Comparison of ENCODE assay signal across 17 cellular contexts in the genomic region with DNA sequence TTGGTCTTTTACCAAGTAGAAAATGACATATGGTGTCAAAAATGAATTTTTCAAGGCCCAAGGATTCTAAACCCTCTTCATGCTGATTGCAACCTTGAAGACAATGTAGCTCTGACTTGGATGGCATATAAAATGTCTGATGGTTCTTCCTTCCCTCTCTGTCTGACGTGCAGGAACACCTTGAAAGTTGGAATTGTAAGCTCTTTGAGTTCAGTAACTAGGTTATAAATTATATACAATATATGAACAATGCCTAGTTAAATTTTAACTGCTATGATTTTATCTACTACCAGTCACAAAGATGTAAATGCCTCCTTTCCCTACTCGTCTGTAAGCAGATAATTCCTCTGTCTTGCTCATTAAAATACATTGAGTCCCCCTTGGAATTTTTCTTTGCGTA.
DNase-seq lines count a peak whose midpoint lies in the region; ATAC-seq and TF ChIP-seq lines count a peak whose summit lies in the region.
"Had no signal": no experiment of that assay in that cellular context is flagged by ENCODE, and none has a peak within 500 bp of the region (broad histone marks: within the 10 kb centered on the region; RNA-seq: fewer than 3 reads in every experiment).

No MANE protein-coding gene starts in this region.

- TF ChIP-seq CTCF in IMR-90 (conservative IDR thresholded peaks at IDR 0.05; ENCODE audit: low read depth, low read length): no peak
- TF ChIP-seq CTCF in nephron (IDR thresholded peaks at IDR 0.05; ENCODE audit: unreplicated experiment in 3 of 3): no peak
- no peak for TF ChIP-seq CTCF in type B pancreatic cell (conservative IDR thresholded peaks at IDR 0.05)
- TF ChIP-seq CTCF in dorsolateral prefrontal cortex (IDR thresholded peaks at IDR 0.05 in 54 of 56, conservative IDR thresholded peaks at IDR 0.05 in 2 of 56; ENCODE audit: low read depth in 1 of 56, partially characterized antibody in 56 of 56): no peak

- H2AFZ ChIP-seq in ACC112 (ENCODE audit: low read length, unreplicated experiment) (peak overlapping the region; percentile 35), IMR-90 (replicated peaks; ENCODE audit: low read length, poor library complexity) (no peak overlapping the region)

- no peak overlapping the region for H2AK9ac ChIP-seq in IMR-90 (replicated peaks; ENCODE audit: low read depth, low read length, poor library complexity)

- H3K27ac Mint-ChIP-seq in nephron (peak overlapping the region in 2 of 3 experiments; percentile 54 to 86), type B pancreatic cell (no peak overlapping the region)
- H3K27ac Mint-ChIP-seq: CD4-positive, CD25-positive, alpha-beta regulatory T cell had no signal

- H3K36me3 Mint-ChIP-seq in nephron (ENCODE audit: low read depth) (no peaks in the 10 kb centered on the region), type B pancreatic cell (no peaks in the 10 kb centered on the region)
- H3K36me3 Mint-ChIP-seq: CD4-positive, CD25-positive, alpha-beta regulatory T cell had no signal

- no peak overlapping the region for H3K4ac ChIP-seq in IMR-90 (ENCODE audit: low read depth, low read length)

- POLR2A ChIA-PET in IMR-90 (lab: Charles Lee; ENCODE audit: unreplicated experiment): no interaction called here

- no peak overlapping the region for H3K4me3 ChIP-seq in ACC112 (ENCODE audit: low read depth, low read length)
- H3K4me3 ChIP-seq in IMR-90 (ENCODE audit: insufficient read depth, low read depth, low read length): no peak overlapping the region
- H3K4me3 ChIP-seq in dorsolateral prefrontal cortex: no peak overlapping the region
- H3K4me3 ChIP-seq: A549 had no signal

- H3K4me2 ChIP-seq in IMR-90 (ENCODE audit: low read depth, low read length): no peak overlapping the region
- H3K4me2 ChIP-seq: A549 had no signal

- no peak overlapping the region for H4K91ac ChIP-seq in IMR-90 (ENCODE audit: insufficient read depth, low read depth, low read length)

- dilution Hi-C loops in IMR-90 (cut with HindIII; ENCODE audit: low sequenced_read_pairs, unreplicated experiment): no loop called here

- H2BK120ac ChIP-seq in IMR-90 (ENCODE audit: low read depth, low read length): peak overlapping the region; percentile 14; the same call in 1 of the 2 replicates

- CTCF ChIA-PET in IMR-90 (lab: Yijun Ruan, JAX): no interaction called here

- H3K9me3 Mint-ChIP-seq in nephron: peaks cover 6% of the 10 kb centered on the region
- no peaks in the 10 kb centered on the region for H3K9me3 Mint-ChIP-seq in type B pancreatic cell

- H4K5ac ChIP-seq in IMR-90 (ENCODE audit: low read depth, low read length): peak overlapping the region; percentile 16; the same call in 1 of the 2 replicates

- peak overlapping the region; percentile 13 for H3K18ac ChIP-seq in IMR-90 (ENCODE audit: low read depth, low read length)

- ATAC-seq in IMR-90 (ENCODE audit: low read depth): no peak
- ATAC-seq: A549 had no signal

- H2BK15ac ChIP-seq in IMR-90 (ENCODE audit: low read depth, low read length): no peak overlapping the region

- H2BK5ac ChIP-seq in IMR-90 (ENCODE audit: low read depth, low read length, poor library complexity, severe bottlenecking): peak overlapping the region; percentile 51

- H4K20me1 ChIP-seq in IMR-90 (ENCODE audit: insufficient read depth, low read length): no peaks in the 10 kb centered on the region

- H3K79me2 ChIP-seq in ACC112 (ENCODE audit: control insufficient read depth, insufficient read depth, low read length, unreplicated experiment): no peaks in the 10 kb centered on the region

- TF ChIP-seq RAD21 in IMR-90 (IDR thresholded peaks at IDR 0.05; ENCODE audit: low read length): no peak

- H3K27me3 Mint-ChIP-seq in nephron (ENCODE audit: low read depth) (no peaks in the 10 kb centered on the region), type B pancreatic cell (no peaks in the 10 kb centered on the region)
- H3K27me3 Mint-ChIP-seq: CD4-positive, CD25-positive, alpha-beta regulatory T cell had no signal

- H3K9ac ChIP-seq in IMR-90 (ENCODE audit: low read depth, low read length): no peak overlapping the region

- H3K4me3 Mint-ChIP-seq in nephron (no peak overlapping the region), type B pancreatic cell (no peak overlapping the region)
- H3K4me3 Mint-ChIP-seq: CD4-positive, CD25-positive, alpha-beta regulatory T cell had no signal

- peak overlapping the region; percentile 75; the same call in 1 of the 2 replicates for H2BK20ac ChIP-seq in IMR-90 (ENCODE audit: low read depth, low read length)

- H3K9me1 ChIP-seq in IMR-90 (ENCODE audit: insufficient read depth, low read length): peaks cover 4% of the 10 kb centered on the region; the same call in 1 of the 2 replicates

- H3K4me1 ChIP-seq in ACC112 (ENCODE audit: control insufficient read depth, insufficient read depth, low read length, unreplicated experiment) (peaks cover 16% of the 10 kb centered on the region), IMR-90 (ENCODE audit: control insufficient read depth, insufficient read depth, low read length) (peaks cover 5% of the 10 kb centered on the region)

- no peaks in the 10 kb centered on the region for H3K36me3 ChIP-seq in ACC112 (ENCODE audit: insufficient read depth, low read length)
- no peaks in the 10 kb centered on the region for H3K36me3 ChIP-seq in IMR-90 (ENCODE audit: control insufficient read depth, insufficient read depth, low read length)

- no peaks in the 10 kb centered on the region for H3K79me1 ChIP-seq in IMR-90 (ENCODE audit: low read depth in 1 of 2, low read length in 2 of 2)

- in situ Hi-C loops in IMR-90 (cut with MboI; ENCODE audit: low sequenced_read_pairs): no loop called here

- H3K4me1 Mint-ChIP-seq in nephron (peaks cover 13% of the 10 kb centered on the region), type B pancreatic cell (ENCODE audit: unreplicated experiment) (peaks cover 10% of the 10 kb centered on the region)
- H3K4me1 Mint-ChIP-seq: CD4-positive, CD25-positive, alpha-beta regulatory T cell had no signal

- H3K56ac ChIP-seq in IMR-90 (ENCODE audit: extremely low read depth, insufficient read depth, low read length): no peak overlapping the region

- H2AK5ac ChIP-seq in IMR-90 (ENCODE audit: low read depth, low read length): no peak overlapping the region

- H3K27me3 ChIP-seq in ACC112 (ENCODE audit: insufficient read depth, low read length): no peaks in the 10 kb centered on the region
- H3K27me3 ChIP-seq in IMR-90 (ENCODE audit: control insufficient read depth, insufficient read depth, low read length): no peaks in the 10 kb centered on the region
- H3K27me3 ChIP-seq in dorsolateral prefrontal cortex: no peaks in the 10 kb centered on the region

- TF ChIP-seq POLR2A in IMR-90 (IDR thresholded peaks at IDR 0.05; ENCODE audit: low read depth, low read length): no peak

- DNase-seq in IMR-90 (no peak), epithelial cell of prostate (ENCODE audit: low read depth, low spot score) (no peak), NCI-H1417 (lab: John Stamatoyannopoulos, UW) (no peak), type B pancreatic cell (ENCODE audit: extremely low spot score, unreplicated experiment) (no peak), dorsolateral prefrontal cortex (no peak)
- DNase-seq: CD4-positive, CD25-positive, alpha-beta regulatory T cell; GOT3; KG1; NCI-H1694 treated with DMSO at 0.1 percent for 48 hours; NCI-H2081 treated with DMSO at 0.1 percent for 48 hours; NCI-H2171 treated with DMSO at 0.1 percent for 48 hours; NCI-H446; NCI-H526 had no signal

- peak overlapping the region in 1 of 2 experiments; percentile 66; a peak in 2 of 4 replicates for H4K8ac ChIP-seq in IMR-90 (ENCODE audit: low read depth in 2 of 2, low read length in 2 of 2)

- no TSS peak for BruUV-seq in IMR-90 (replicated peaks; lab: Mats Ljungman, UMichigan)

- no peak overlapping the region for H3K23ac ChIP-seq in IMR-90 (ENCODE audit: low read depth, low read length)

- peak overlapping the region; percentile 50; the same call in 1 of the 2 replicates for H3K14ac ChIP-seq in IMR-90 (replicated peaks; ENCODE audit: low read depth, low read length)

- H3K27ac ChIP-seq in ACC112 (ENCODE audit: low read depth, low read length): peak overlapping the region; percentile 28; the same call in 1 of the 2 replicates
- peak overlapping the region; percentile 60; the same call in 1 of the 2 replicates for H3K27ac ChIP-seq in IMR-90 (ENCODE audit: insufficient read depth, low read length)
- H3K27ac ChIP-seq in epithelial cell of prostate: peak overlapping the region; percentile 37
- no peak overlapping the region for H3K27ac ChIP-seq in dorsolateral prefrontal cortex
- H3K27ac ChIP-seq: HL-60 had no signal

- intact Hi-C loops in IMR-90 (cut with micrococcal nuclease) (loop anchor here (5.0 kb wide), 1 partner anchor 138 kb away; no protein-coding TSS in a partner anchor), dorsolateral prefrontal cortex (cut with DNase I) (no loop called here)

- no peaks in the 10 kb centered on the region for H3K9me3 ChIP-seq in IMR-90 (ENCODE audit: control insufficient read depth, insufficient read depth, low read length)
- H3K9me3 ChIP-seq: A549 had no signal

- WGBS in IMR-90 (ENCODE audit: extremely low coverage in 2 of 2, insufficient read length in 1 of 2), 2 experiments: no CpG with 5 or more reads among the region's 3 CpGs

TF ChIP-seq in IMR-90, 13 proteins besides CTCF, POLR2A, EP300 and RAD21:
- TF ChIP-seq MAZ (IDR thresholded peaks at IDR 0.05; ENCODE audit: borderline replicate concordance, low read depth, low read length) (no peak), NFE2L2 (IDR thresholded peaks at IDR 0.05; ENCODE audit: low read depth, low read length) (no peak), FOS (IDR thresholded peaks at IDR 0.05; ENCODE audit: low read depth, low read length) (no peak)
TF ChIP-seq in IMR-90: peak in this region for 0.

Comparison
In these comparisons a context has a peak if more than half of its experiments do, and no peak if none do; other contexts are left out.
1. H3K27ac ChIP-seq: peak in ACC112 (single experiment), IMR-90 (single experiment) and epithelial cell of prostate (single experiment); none in dorsolateral prefrontal cortex (0 of 59).